In genomic region chr4:163681208-163681821, GRCh38 we compare ENCODE assay signal across 8 cellular contexts.
DNase-seq lines count a peak whose midpoint lies in the region; ATAC-seq and TF ChIP-seq lines count a peak whose summit lies in the region.

No MANE protein-coding gene starts in this region.

- H3K27me3 Mint-ChIP-seq in Caco-2 (ENCODE audit: insufficient read depth, unreplicated experiment), result peaks cover 3% of the 10 kb centered on the region
- no peaks in the 10 kb centered on the region for H3K27me3 Mint-ChIP-seq in central memory CD8-positive, alpha-beta T cell
- H3K27me3 Mint-ChIP-seq in natural killer cell (ENCODE audit: low read depth in 2 of 2), result peaks cover 0 to 7% of the 10 kb centered on the region in 2 donors

- intact Hi-C loops in Caco-2 (cut with micrococcal nuclease; ENCODE audit: unreplicated experiment) (loop anchor here (1.0 to 2.0 kb wide), 4 partner anchors 125 to 1051 kb away; no protein-coding TSS in a partner anchor), natural killer cell (cut with micrococcal nuclease) (loop anchor here (1.0 to 2.0 kb wide), 2 partner anchors 131 to 197 kb away; no protein-coding TSS in a partner anchor)

- H3K27ac Mint-ChIP-seq in Caco-2 (ENCODE audit: unreplicated experiment) (no peak overlapping the region), natural killer cell (no peak overlapping the region)
- H3K27ac Mint-ChIP-seq in central memory CD8-positive, alpha-beta T cell (ENCODE audit: low read depth), result no peak overlapping the region

- no peaks in the 10 kb centered on the region for H3K4me1 Mint-ChIP-seq in Caco-2 (ENCODE audit: low read depth, unreplicated experiment)
- no peaks in the 10 kb centered on the region for H3K4me1 Mint-ChIP-seq in central memory CD8-positive, alpha-beta T cell
- no peaks in the 10 kb centered on the region for H3K4me1 Mint-ChIP-seq in natural killer cell

- H3K9me3 Mint-ChIP-seq in Caco-2 (ENCODE audit: unreplicated experiment) (no peaks in the 10 kb centered on the region), natural killer cell (no peaks in the 10 kb centered on the region)
- no peaks in the 10 kb centered on the region for H3K9me3 Mint-ChIP-seq in central memory CD8-positive, alpha-beta T cell

- no peaks in the 10 kb centered on the region for H3K36me3 ChIP-seq in Caco-2 (ENCODE audit: control insufficient read depth, insufficient read depth, low read length)

- TF ChIP-seq CTCF in Caco-2 (IDR thresholded peaks at IDR 0.05; ENCODE audit: insufficient read depth in 1 of 2, low read depth in 1 of 2, low read length in 1 of 2, severe bottlenecking in 1 of 2, unreplicated experiment in 1 of 2) (peak; percentile 55 to 61), natural killer cell (IDR thresholded peaks at IDR 0.05) (peak; percentile 44)

- peak; percentile 87 for ATAC-seq in GM18502 (IDR thresholded peaks at IDR 0.05; ENCODE audit: poor library complexity, unreplicated experiment)
- peak; percentile 76 for ATAC-seq in HG02870 (IDR thresholded peaks at IDR 0.05; ENCODE audit: unreplicated experiment)
- peak; percentile 56 for ATAC-seq in central memory CD8-positive, alpha-beta T cell (replicated peaks; ENCODE audit: extremely low read depth, poor library complexity, severe bottlenecking)
- ATAC-seq in natural killer cell, result peak in 2 of 3 donors; percentile 47 to 65

- CTCF ChIA-PET in Caco-2 (lab: Charles Lee), result interaction anchor here (1.0 kb wide), 2 partner anchors 125 to 131 kb away, joined by 5 to 10 read pairs; no protein-coding TSS in a partner anchor

- POLR2A ChIA-PET in Caco-2 (lab: Charles Lee), result no interaction called here

- H3K4me1 ChIP-seq in Caco-2, result no peaks in the 10 kb centered on the region

- H3K36me3 Mint-ChIP-seq in Caco-2 (ENCODE audit: insufficient read depth, unreplicated experiment), result no peaks in the 10 kb centered on the region
- no peaks in the 10 kb centered on the region for H3K36me3 Mint-ChIP-seq in central memory CD8-positive, alpha-beta T cell (ENCODE audit: insufficient read depth)
- H3K36me3 Mint-ChIP-seq in natural killer cell, result no peaks in the 10 kb centered on the region

- H3K4me3 Mint-ChIP-seq in Caco-2 (ENCODE audit: unreplicated experiment) (no peak overlapping the region), natural killer cell (no peak overlapping the region)
- H3K4me3 Mint-ChIP-seq in central memory CD8-positive, alpha-beta T cell, result no peak overlapping the region

- DNase-seq in Caco-2 (peak in 1 of 2 experiments; percentile 52), NCI-H526 treated with DMSO at 0.1 percent for 48 hours (lab: John Stamatoyannopoulos, UW) (peak; percentile 56), natural killer cell (no peak), NCI-H187 (lab: John Stamatoyannopoulos, UW) (no peak), AG08395 (ENCODE audit: low spot score) (no peak)
- no peak for DNase-seq in central memory CD8-positive, alpha-beta T cell (ENCODE audit: low spot score in 2 of 2)

- no peak overlapping the region for H3K4me3 ChIP-seq in Caco-2 (ENCODE audit: low read depth, low read length)

- BruUV-seq in Caco-2 (replicated peaks; lab: Mats Ljungman, UMichigan), result no TSS peak

- no peaks in the 10 kb centered on the region for H3K9me3 ChIP-seq in Caco-2

- H3K27me3 ChIP-seq in Caco-2 (replicated peaks; ENCODE audit: control insufficient read depth, insufficient read depth, low read length), result no peaks in the 10 kb centered on the region
